ENCODE assay signal across 7 cellular contexts in the genomic region with DNA sequence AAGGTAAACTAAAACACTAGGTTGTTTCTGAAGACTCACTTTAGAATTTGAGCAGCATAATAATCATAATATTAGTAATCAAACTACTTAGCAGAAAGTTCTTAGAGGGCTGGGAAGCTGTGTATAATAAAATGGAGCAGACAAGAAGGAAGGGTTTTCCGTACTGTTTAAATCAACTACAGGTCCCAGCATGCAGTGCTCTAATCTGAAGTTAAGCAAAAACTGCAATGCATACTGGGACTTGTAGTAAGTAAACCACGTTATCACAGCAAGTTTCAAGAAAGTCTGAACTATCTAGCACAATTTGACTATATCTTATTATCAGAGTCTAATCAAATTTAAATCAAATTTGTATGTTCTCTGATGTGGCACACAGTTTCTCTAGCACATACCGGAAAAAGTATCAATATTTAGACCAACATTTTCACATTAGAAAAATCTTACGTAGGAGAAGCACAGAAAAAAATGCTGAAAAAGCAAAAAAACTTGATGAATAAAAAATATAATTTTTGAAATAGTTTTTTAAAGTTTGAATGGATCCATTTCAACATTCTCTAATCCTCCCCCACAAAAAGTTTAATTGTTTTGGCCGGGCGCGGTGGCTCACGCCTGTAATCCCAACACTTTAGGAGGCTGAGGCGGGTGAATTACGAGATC. TPM values are rescaled to one million over a fixed set of nuclear protein-coding genes. Genes with fewer than 3 reads are reported as not detected.
DNase-seq lines count a peak whose midpoint lies in the region; ATAC-seq and TF ChIP-seq lines count a peak whose summit lies in the region.

No MANE protein-coding gene starts in this region.

- H3F3A ChIP-seq in Loucy (ENCODE audit: low read depth) = no peaks in the 10 kb centered on the region; the same call in 1 of the 2 replicates

- no peaks in the 10 kb centered on the region for H3K9me3 ChIP-seq in Loucy (ENCODE audit: insufficient read depth, low read depth, low read length)
- H3K9me3 ChIP-seq in neuronal stem cell (replicated peaks in 1 of 2; ENCODE audit: control insufficient read depth in 2 of 2, insufficient read depth in 1 of 2, low read depth in 1 of 2, low read length in 2 of 2) = no peaks in the 10 kb centered on the region

- H3K4ac ChIP-seq in neuronal stem cell (ENCODE audit: low read length) = no peak overlapping the region

- H4K20me1 ChIP-seq in Loucy (ENCODE audit: insufficient read depth, low read length, poor library complexity, severe bottlenecking) = peaks cover 66% of the 10 kb centered on the region

- H3K79me2 ChIP-seq in Loucy (ENCODE audit: insufficient read depth, low read length) = peaks cover 94% of the 10 kb centered on the region

- peak overlapping the region; percentile 64 for H3K4me3 ChIP-seq in Loucy (ENCODE audit: low read length, poor library complexity, severe bottlenecking)
- no peak overlapping the region for H3K4me3 ChIP-seq in neuronal stem cell (ENCODE audit: low read length in 2 of 2)

- no peak overlapping the region for H3K18ac ChIP-seq in neuronal stem cell (ENCODE audit: low read length)

- H3K9me2 ChIP-seq in Loucy (replicated peaks; ENCODE audit: low read depth, low read length) = no peaks in the 10 kb centered on the region

- no peak overlapping the region for H4K91ac ChIP-seq in neuronal stem cell (ENCODE audit: low read depth, low read length, poor library complexity)

- H2AFZ ChIP-seq in Loucy (ENCODE audit: low read length) = no peak overlapping the region
- no peak overlapping the region for H2AFZ ChIP-seq in neuronal stem cell (ENCODE audit: low read length)

- no peak overlapping the region for H2BK5ac ChIP-seq in neuronal stem cell (ENCODE audit: low read length)

- no peaks in the 10 kb centered on the region for H3K79me1 ChIP-seq in neuronal stem cell (ENCODE audit: low read depth, low read length)

- no CpG with 5 or more reads among the region's 10 CpGs for WGBS in neuronal stem cell (ENCODE audit: extremely low coverage in 2 of 2, insufficient read length in 2 of 2, insufficient replicate concordance in 1 of 2), 2 donors

- H4K8ac ChIP-seq in neuronal stem cell (ENCODE audit: low read depth, low read length) = no peak overlapping the region

- no peak for TF ChIP-seq CTCF in Loucy (conservative IDR thresholded peaks at IDR 0.05; ENCODE audit: low read length)

- H3K4me1 ChIP-seq in Loucy (ENCODE audit: insufficient read depth, low read length, poor library complexity, severe bottlenecking) (peaks cover 52% of the 10 kb centered on the region), neuronal stem cell (ENCODE audit: control insufficient read depth in 2 of 2, insufficient read depth in 1 of 2, low read depth in 1 of 2, low read length in 2 of 2) (peaks cover 0 to 13% of the 10 kb centered on the region in 2 donors)

- ATAC-seq in GM21423 (IDR thresholded peaks at IDR 0.05; ENCODE audit: unreplicated experiment) (peak; percentile 66), esophagus mucosa (peak; percentile 89), GM19324 (IDR thresholded peaks at IDR 0.05; ENCODE audit: low FRiP score, unreplicated experiment) (no peak)

- H3K36me3 ChIP-seq in Loucy (ENCODE audit: insufficient read depth, low read length) = no peaks in the 10 kb centered on the region
- H3K36me3 ChIP-seq in neuronal stem cell (replicated peaks in 1 of 2; ENCODE audit: control insufficient read depth in 2 of 2, insufficient read depth in 2 of 2, low read length in 2 of 2) = no peaks in the 10 kb centered on the region

- no peak overlapping the region for H2BK12ac ChIP-seq in neuronal stem cell (ENCODE audit: low read length)

- peak; percentile 86 for DNase-seq in ELR (ENCODE audit: low read depth)
- peak; percentile 70 for DNase-seq in SKM-1 (lab: John Stamatoyannopoulos, UW; ENCODE audit: unreplicated experiment)
- peak; percentile 35 for DNase-seq in neuronal stem cell (ENCODE audit: low spot score)

- H2BK120ac ChIP-seq in neuronal stem cell (ENCODE audit: low read depth, low read length) = no peak overlapping the region

- no peak overlapping the region for H3K23ac ChIP-seq in neuronal stem cell (ENCODE audit: low read depth, low read length, poor library complexity)

- H3K9ac ChIP-seq in Loucy (ENCODE audit: low read depth, low read length, poor library complexity, severe bottlenecking) (no peak overlapping the region), neuronal stem cell (ENCODE audit: low read depth, low read length, poor library complexity) (no peak overlapping the region)

- H2BK15ac ChIP-seq in neuronal stem cell (ENCODE audit: low read length) = no peak overlapping the region

- no peak overlapping the region for H3K27ac ChIP-seq in neuronal stem cell (replicated peaks; ENCODE audit: low read length)

- H3K27me3 ChIP-seq in Loucy (ENCODE audit: insufficient read depth, low read length, poor library complexity, severe bottlenecking) = no peaks in the 10 kb centered on the region
- H3K27me3 ChIP-seq in neuronal stem cell (ENCODE audit: control insufficient read depth in 3 of 3, insufficient read depth in 3 of 3, low read depth in 1 of 3, low read length in 3 of 3) = no peaks in the 10 kb centered on the region

- H3K4me2 ChIP-seq in Loucy (ENCODE audit: low read depth, low read length, poor library complexity, severe bottlenecking) (peak overlapping the region; percentile 75), neuronal stem cell (ENCODE audit: insufficient read depth, low read length, poor library complexity, severe bottlenecking) (no peak overlapping the region)

- no peak overlapping the region for H2AK5ac ChIP-seq in neuronal stem cell (ENCODE audit: low read depth, low read length)

- no peak overlapping the region for H3K14ac ChIP-seq in neuronal stem cell (ENCODE audit: low read length)

RNA-seq across cellular contexts. Expression of gene PHF21A, which starts 8.2 kb away (rescaled TPM):
- 17.2 TPM for total RNA-seq in esophagus mucosa
- polyA plus RNA-seq in neuronal stem cell (2013, experiment 1 of 2) = 50.3 TPM
- 49.2 TPM for polyA plus RNA-seq in neuronal stem cell (2013, experiment 2 of 2)

Comparison
In these comparisons a context has a peak if more than half of its experiments do, and no peak if none do; other contexts are left out.
1. DNase-seq: peak in every context shown above with its lines; median percentile 86 in ELR; 70 in SKM-1; 35 in neuronal stem cell.